In the genomic region with DNA sequence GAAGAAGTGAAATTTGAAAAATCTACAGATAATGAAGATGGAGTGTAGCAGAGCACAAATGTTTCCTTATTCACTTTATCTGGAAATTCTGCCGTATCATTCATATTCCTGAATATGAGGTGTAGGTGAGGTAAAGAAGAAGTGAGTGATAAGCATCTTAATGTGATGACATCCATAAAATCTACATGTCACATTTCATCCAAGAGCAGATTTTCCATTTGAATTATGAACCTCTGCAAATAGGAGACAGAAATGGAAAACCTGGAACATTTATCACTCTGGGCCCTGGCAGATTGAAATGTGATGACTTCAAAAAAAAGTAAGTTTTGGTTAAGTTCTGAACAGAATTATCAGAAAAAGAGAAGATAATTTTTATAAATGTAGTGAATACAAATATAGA, we compare ENCODE assay signal across 26 cellular contexts.
"Had no signal": no experiment of that assay in that cellular context is flagged by ENCODE, and none has a peak within 500 bp of the region (broad histone marks: within the 10 kb centered on the region; RNA-seq: fewer than 3 reads in every experiment).

No MANE protein-coding gene starts in this region.

- H3K4me3 ChIP-seq: colonic mucosa, coronary artery, esophagus muscularis mucosa, esophagus squamous epithelium, gastrocnemius medialis, gastroesophageal sphincter, heart left ventricle, heart right ventricle, hepatocyte had no signal

- FAIRE-seq: colon, endometrium, frontal cortex had no signal

- H3K4me1 ChIP-seq: colonic mucosa, esophagus muscularis mucosa, esophagus squamous epithelium, gastrocnemius medialis, gastroesophageal sphincter, heart left ventricle, heart right ventricle had no signal

- H3K27me3 ChIP-seq: colonic mucosa, dorsolateral prefrontal cortex, esophagus muscularis mucosa, esophagus squamous epithelium, gastrocnemius medialis, gastroesophageal sphincter, heart left ventricle, heart right ventricle, hepatocyte had no signal

- H2AFZ ChIP-seq: hepatocyte had no signal

- H3K4me2 ChIP-seq: hepatocyte had no signal

- DNase-seq: colonic mucosa; cortex of kidney; dermis blood vessel endothelial cell; dorsolateral prefrontal cortex; effector CD4-positive, alpha-beta T cell; effector CD8-positive, alpha-beta T cell; effector memory CD4-positive, alpha-beta T cell; effector memory CD8-positive, alpha-beta T cell; endodermal cell; erythroblast; esophagus squamous epithelium; foreskin keratinocyte; foreskin melanocyte; gastrocnemius medialis; glutamatergic neuron; head of caudate nucleus; heart left ventricle; heart right ventricle had no signal

- H3K36me3 ChIP-seq: colonic mucosa, esophagus muscularis mucosa, esophagus squamous epithelium, gastrocnemius medialis, gastroesophageal sphincter, heart left ventricle, heart right ventricle had no signal

- H3K9me3 ChIP-seq: colonic mucosa, esophagus muscularis mucosa, esophagus squamous epithelium, gastrocnemius medialis, gastroesophageal sphincter had no signal

- H3K79me2 ChIP-seq: hepatocyte had no signal

- H3K27ac ChIP-seq: colonic mucosa, coronary artery, dorsolateral prefrontal cortex, epithelial cell of prostate, esophagus muscularis mucosa, esophagus squamous epithelium, foreskin keratinocyte, gastrocnemius medialis, gastroesophageal sphincter, heart left ventricle, heart right ventricle, hepatocyte had no signal
